In the genomic region with DNA sequence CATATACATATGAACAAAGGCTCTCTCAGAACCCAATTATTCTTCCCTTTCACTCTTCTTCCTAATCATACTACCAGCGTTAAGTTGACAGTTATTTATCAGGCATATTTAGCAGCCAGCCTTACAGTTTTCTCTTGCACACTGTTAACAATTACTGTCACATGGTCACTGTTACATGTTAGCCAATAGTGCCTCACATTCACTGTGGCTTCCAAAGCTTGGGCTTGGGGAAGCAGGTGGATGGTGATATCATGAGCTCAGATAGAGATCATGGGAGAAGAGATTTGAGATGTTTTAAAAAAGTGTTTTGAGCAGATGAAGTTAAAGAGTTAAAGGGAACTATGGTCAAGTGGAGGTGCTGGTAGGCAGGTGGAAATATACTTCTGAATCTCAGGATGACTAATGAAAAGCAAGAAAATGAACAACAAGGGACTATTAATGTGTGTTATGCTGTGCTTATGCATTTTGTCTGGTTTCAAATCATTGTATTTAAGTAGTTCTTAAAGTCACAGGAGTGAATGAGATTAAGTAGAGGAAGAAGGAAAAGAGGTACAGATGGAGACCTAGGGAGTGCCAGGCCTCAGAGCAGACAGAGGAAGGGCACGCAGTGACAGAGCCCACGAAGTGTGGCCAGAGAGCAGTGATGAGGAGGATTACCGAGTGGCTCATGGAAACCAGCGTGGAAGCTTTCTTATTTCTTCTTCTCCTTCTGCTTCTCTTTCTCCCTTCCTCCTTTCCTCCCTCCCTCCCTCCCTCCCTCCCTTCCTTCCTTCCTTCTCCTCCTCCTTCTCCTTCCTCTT, we compare ENCODE assay signal across 15 cellular contexts. TPM values are rescaled to one million over a fixed set of nuclear protein-coding genes. Genes with fewer than 3 reads are reported as not detected.
A peak's percentile ranks its signal among the peaks of the same experiment; 100 is the strongest.
DNase-seq lines count a peak whose midpoint lies in the region; ATAC-seq and TF ChIP-seq lines count a peak whose summit lies in the region.
"Had no signal": no experiment of that assay in that cellular context is flagged by ENCODE, and none has a peak within 500 bp of the region (broad histone marks: within the 10 kb centered on the region; RNA-seq: fewer than 3 reads in every experiment).

No MANE protein-coding gene starts in this region.

- no peak for DNase-seq in NCI-H526 (lab: John Stamatoyannopoulos, UW)
- DNase-seq in brain microvascular endothelial cell, result no peak
- DNase-seq in CD8-positive, alpha-beta T cell, result no peak
- no peak for DNase-seq in HuH-7.5 (ENCODE audit: low spot score)
- DNase-seq: AML-193; mesenchymal stem cell; MG63; NCI-H2227 treated with DMSO at 0.1 percent for 48 hours; stimulated activated CD4-positive, alpha-beta T cell treated with anti-CD3 and anti-CD28 coated beads, Interleukin-2, amount 100 ng/mL, for 24 hours had no signal

- H4K20me1 ChIP-seq in OCI-LY3 (ENCODE audit: insufficient read depth, low read length), result no peaks in the 10 kb centered on the region

- H3K27ac ChIP-seq in OCI-LY3 (ENCODE audit: low read length) (peak overlapping the region; percentile 73), brain microvascular endothelial cell (no peak overlapping the region)
- no peak overlapping the region for H3K27ac ChIP-seq in CD8-positive, alpha-beta T cell (ENCODE audit: low read depth, low read length)

- H3K27me3 Mint-ChIP-seq in CD8-positive, alpha-beta T cell (ENCODE audit: low read depth), result no peaks in the 10 kb centered on the region
- H3K27me3 Mint-ChIP-seq: activated naive CD8-positive, alpha-beta T cell; stimulated activated naive CD8-positive, alpha-beta T cell treated with anti-CD3 and anti-CD28 coated beads, Interleukin-15, Interleukin-2, amounts not matched to agents 100 ng/mL and 50 ng/mL, for 24 hours had no signal

- no peaks in the 10 kb centered on the region for H3K27me3 ChIP-seq in OCI-LY3 (ENCODE audit: low read depth, low read length)
- no peaks in the 10 kb centered on the region for H3K27me3 ChIP-seq in brain microvascular endothelial cell (replicated peaks)
- H3K27me3 ChIP-seq in CD8-positive, alpha-beta T cell (ENCODE audit: insufficient read depth, low read length), result no peaks in the 10 kb centered on the region
- H3K27me3 ChIP-seq: MG63 had no signal

- 0 out of 2 replicates have a peak, but pooled peaks have one; percentile 8 for TF ChIP-seq CTCF in OCI-LY3 (IDR thresholded peaks at IDR 0.05; ENCODE audit: low read depth, low read length)
- no peak for TF ChIP-seq CTCF in brain microvascular endothelial cell (IDR thresholded peaks at IDR 0.05; ENCODE audit: low read depth, low read length, missing control alignments)
- TF ChIP-seq CTCF in CD8-positive, alpha-beta T cell (IDR thresholded peaks at IDR 0.05), result no peak

- no peaks in the 10 kb centered on the region for H3K4me1 Mint-ChIP-seq in CD8-positive, alpha-beta T cell (ENCODE audit: low read depth)

- H3K4me2 ChIP-seq in OCI-LY3 (ENCODE audit: low read length), result peak overlapping the region; percentile 83

- no peak overlapping the region for H3K27ac Mint-ChIP-seq in CD8-positive, alpha-beta T cell
- H3K27ac Mint-ChIP-seq: activated naive CD8-positive, alpha-beta T cell; stimulated activated naive CD8-positive, alpha-beta T cell treated with anti-CD3 and anti-CD28 coated beads, Interleukin-15, Interleukin-2, amounts not matched to agents 100 ng/mL and 50 ng/mL, for 24 hours had no signal

- in situ Hi-C loops in brain microvascular endothelial cell (cut with HindIII; ENCODE audit: low pct_ligation_motif_present, low sequenced_read_pairs), result no loop called here

- H2AFZ ChIP-seq in OCI-LY3 (ENCODE audit: low read depth, low read length), result no peak overlapping the region

- intact Hi-C loops in CD8-positive, alpha-beta T cell (cut with DNase I, micrococcal nuclease), result no loop called here

- H3K36me3 Mint-ChIP-seq in CD8-positive, alpha-beta T cell, result peaks cover 11% of the 10 kb centered on the region

- H3K4me3 ChIP-seq in OCI-LY3 (ENCODE audit: low read length), result peak overlapping the region; percentile 42; the same call in 1 of the 2 replicates
- H3K4me3 ChIP-seq in brain microvascular endothelial cell (ENCODE audit: low read depth, low read length), result no peak overlapping the region
- H3K4me3 ChIP-seq in CD8-positive, alpha-beta T cell (ENCODE audit: low read depth, low read length), result no peak overlapping the region
- H3K4me3 ChIP-seq: MG63 had no signal

- peaks cover 40% of the 10 kb centered on the region for H3K4me1 ChIP-seq in OCI-LY3 (ENCODE audit: low read length)
- no peaks in the 10 kb centered on the region for H3K4me1 ChIP-seq in CD8-positive, alpha-beta T cell (ENCODE audit: insufficient read depth, low read length)

- ATAC-seq in GM18502 (IDR thresholded peaks at IDR 0.05; ENCODE audit: poor library complexity, unreplicated experiment) (peak; percentile 91), GM19452 (IDR thresholded peaks at IDR 0.05; ENCODE audit: unreplicated experiment) (peak; percentile 85), HG02885 (IDR thresholded peaks at IDR 0.05; ENCODE audit: poor library complexity, unreplicated experiment) (peak; percentile 87)
- ATAC-seq in CD8-positive, alpha-beta T cell, result no peak

- H3K36me3 ChIP-seq in OCI-LY3 (replicated peaks; ENCODE audit: low read depth, low read length) (peaks cover 4% of the 10 kb centered on the region), brain microvascular endothelial cell (replicated peaks) (no peaks in the 10 kb centered on the region)
- no peaks in the 10 kb centered on the region for H3K36me3 ChIP-seq in CD8-positive, alpha-beta T cell (ENCODE audit: insufficient read depth, low read length)

- no peak overlapping the region for H3K4me3 Mint-ChIP-seq in CD8-positive, alpha-beta T cell
- H3K4me3 Mint-ChIP-seq: activated naive CD8-positive, alpha-beta T cell; stimulated activated naive CD8-positive, alpha-beta T cell treated with anti-CD3 and anti-CD28 coated beads, Interleukin-15, Interleukin-2, amounts not matched to agents 100 ng/mL and 50 ng/mL, for 24 hours had no signal

- POLR2A ChIA-PET in CD8-positive, alpha-beta T cell (lab: Charles Lee), result no interaction called here

- CTCF ChIA-PET in CD8-positive, alpha-beta T cell (lab: Charles Lee), result no interaction called here

- no peaks in the 10 kb centered on the region for H3K9me3 ChIP-seq in OCI-LY3 (ENCODE audit: insufficient read depth, low read length)
- H3K9me3 ChIP-seq in CD8-positive, alpha-beta T cell (ENCODE audit: low read length), result no peaks in the 10 kb centered on the region
- H3K9me3 ChIP-seq: MG63 had no signal

- H3K79me2 ChIP-seq in OCI-LY3 (ENCODE audit: low read length), result peaks cover 35% of the 10 kb centered on the region; the same call in 1 of the 2 replicates

- H3K9me3 Mint-ChIP-seq in CD8-positive, alpha-beta T cell, result no peaks in the 10 kb centered on the region
- H3K9me3 Mint-ChIP-seq: stimulated activated naive CD8-positive, alpha-beta T cell treated with anti-CD3 and anti-CD28 coated beads, Interleukin-15, Interleukin-2, amounts not matched to agents 100 ng/mL and 50 ng/mL, for 24 hours had no signal

- peak overlapping the region; percentile 47; the same call in 1 of the 2 replicates for H3K9ac ChIP-seq in OCI-LY3 (ENCODE audit: low read length)

RNA-seq across cellular contexts. Expression of a gene that starts 39.6 kb away (rescaled TPM):
- total RNA-seq in CD8-positive, alpha-beta T cell, result 1 to 10 TPM; 7.0 to 7.2 TPM
